1 cellular context compared by ENCODE assay signal in the genomic region with DNA sequence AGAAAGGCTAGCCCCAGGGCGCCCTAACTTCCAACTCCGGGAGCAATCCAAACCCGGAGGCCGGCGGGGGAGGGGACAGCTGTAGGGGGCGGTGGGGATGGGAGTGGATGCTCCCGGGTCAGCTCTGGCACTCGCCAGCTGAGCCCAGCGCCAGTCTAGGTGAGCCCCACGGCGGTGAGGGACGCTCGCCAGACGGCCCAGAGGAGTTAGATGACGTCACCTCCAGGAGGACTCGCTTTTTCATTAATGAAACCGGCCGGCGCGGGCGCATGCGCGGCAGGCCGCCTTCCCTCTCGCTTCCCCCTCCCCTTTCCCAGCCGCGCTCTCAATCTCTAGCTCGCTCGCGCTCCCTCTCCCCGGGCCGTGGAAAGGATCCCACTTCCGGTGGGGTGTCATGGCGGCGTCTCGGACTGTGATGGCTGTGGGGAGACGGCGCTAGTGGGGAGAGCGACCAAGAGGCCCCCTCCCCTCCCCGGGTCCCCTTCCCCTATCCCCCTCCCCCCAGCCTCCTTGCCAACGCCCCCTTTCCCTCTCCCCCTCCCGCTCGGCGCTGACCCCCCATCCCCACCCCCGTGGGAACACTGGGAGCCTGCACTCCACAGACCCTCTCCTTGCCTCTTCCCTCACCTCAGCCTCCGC.
TF ChIP-seq lines count a peak whose summit lies in the region.

A gene with protein sequence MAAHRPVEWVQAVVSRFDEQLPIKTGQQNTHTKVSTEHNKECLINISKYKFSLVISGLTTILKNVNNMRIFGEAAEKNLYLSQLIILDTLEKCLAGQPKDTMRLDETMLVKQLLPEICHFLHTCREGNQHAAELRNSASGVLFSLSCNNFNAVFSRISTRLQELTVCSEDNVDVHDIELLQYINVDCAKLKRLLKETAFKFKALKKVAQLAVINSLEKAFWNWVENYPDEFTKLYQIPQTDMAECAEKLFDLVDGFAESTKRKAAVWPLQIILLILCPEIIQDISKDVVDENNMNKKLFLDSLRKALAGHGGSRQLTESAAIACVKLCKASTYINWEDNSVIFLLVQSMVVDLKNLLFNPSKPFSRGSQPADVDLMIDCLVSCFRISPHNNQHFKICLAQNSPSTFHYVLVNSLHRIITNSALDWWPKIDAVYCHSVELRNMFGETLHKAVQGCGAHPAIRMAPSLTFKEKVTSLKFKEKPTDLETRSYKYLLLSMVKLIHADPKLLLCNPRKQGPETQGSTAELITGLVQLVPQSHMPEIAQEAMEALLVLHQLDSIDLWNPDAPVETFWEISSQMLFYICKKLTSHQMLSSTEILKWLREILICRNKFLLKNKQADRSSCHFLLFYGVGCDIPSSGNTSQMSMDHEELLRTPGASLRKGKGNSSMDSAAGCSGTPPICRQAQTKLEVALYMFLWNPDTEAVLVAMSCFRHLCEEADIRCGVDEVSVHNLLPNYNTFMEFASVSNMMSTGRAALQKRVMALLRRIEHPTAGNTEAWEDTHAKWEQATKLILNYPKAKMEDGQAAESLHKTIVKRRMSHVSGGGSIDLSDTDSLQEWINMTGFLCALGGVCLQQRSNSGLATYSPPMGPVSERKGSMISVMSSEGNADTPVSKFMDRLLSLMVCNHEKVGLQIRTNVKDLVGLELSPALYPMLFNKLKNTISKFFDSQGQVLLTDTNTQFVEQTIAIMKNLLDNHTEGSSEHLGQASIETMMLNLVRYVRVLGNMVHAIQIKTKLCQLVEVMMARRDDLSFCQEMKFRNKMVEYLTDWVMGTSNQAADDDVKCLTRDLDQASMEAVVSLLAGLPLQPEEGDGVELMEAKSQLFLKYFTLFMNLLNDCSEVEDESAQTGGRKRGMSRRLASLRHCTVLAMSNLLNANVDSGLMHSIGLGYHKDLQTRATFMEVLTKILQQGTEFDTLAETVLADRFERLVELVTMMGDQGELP (N-terminal part only) (plus strand): TSS at position 378 of the 639 bp plus-strand sequence. CDS start 333 bp downstream, outside the sequence.

TF ChIP-seq in HEK293, 187 proteins besides CTCF, POLR2A, EP300 and RAD21 (continued from another document and continues in another):
- TF ChIP-seq, protein P1, sequence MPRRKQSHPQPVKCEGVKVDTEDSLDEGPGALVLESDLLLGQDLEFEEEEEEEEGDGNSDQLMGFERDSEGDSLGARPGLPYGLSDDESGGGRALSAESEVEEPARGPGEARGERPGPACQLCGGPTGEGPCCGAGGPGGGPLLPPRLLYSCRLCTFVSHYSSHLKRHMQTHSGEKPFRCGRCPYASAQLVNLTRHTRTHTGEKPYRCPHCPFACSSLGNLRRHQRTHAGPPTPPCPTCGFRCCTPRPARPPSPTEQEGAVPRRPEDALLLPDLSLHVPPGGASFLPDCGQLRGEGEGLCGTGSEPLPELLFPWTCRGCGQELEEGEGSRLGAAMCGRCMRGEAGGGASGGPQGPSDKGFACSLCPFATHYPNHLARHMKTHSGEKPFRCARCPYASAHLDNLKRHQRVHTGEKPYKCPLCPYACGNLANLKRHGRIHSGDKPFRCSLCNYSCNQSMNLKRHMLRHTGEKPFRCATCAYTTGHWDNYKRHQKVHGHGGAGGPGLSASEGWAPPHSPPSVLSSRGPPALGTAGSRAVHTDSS (tag by site-specific recombination; IDR thresholded peaks at IDR 0.05) = no peak
- TF ChIP-seq ZNF146 (tag by site-specific recombination; IDR thresholded peaks at IDR 0.05) = no peak
- TF ChIP-seq SP2 (tag by site-specific recombination; IDR thresholded peaks at IDR 0.05) = peak; percentile 44
- TF ChIP-seq RBAK (tag by site-specific recombination; IDR thresholded peaks at IDR 0.05) = no peak
- no peak for TF ChIP-seq ZNF121 (tag by site-specific recombination; IDR thresholded peaks at IDR 0.05)
- TF ChIP-seq ZNF211 (tag by site-specific recombination; IDR thresholded peaks at IDR 0.05; ENCODE audit: low read depth) = no peak
- TF ChIP-seq, protein P2, sequence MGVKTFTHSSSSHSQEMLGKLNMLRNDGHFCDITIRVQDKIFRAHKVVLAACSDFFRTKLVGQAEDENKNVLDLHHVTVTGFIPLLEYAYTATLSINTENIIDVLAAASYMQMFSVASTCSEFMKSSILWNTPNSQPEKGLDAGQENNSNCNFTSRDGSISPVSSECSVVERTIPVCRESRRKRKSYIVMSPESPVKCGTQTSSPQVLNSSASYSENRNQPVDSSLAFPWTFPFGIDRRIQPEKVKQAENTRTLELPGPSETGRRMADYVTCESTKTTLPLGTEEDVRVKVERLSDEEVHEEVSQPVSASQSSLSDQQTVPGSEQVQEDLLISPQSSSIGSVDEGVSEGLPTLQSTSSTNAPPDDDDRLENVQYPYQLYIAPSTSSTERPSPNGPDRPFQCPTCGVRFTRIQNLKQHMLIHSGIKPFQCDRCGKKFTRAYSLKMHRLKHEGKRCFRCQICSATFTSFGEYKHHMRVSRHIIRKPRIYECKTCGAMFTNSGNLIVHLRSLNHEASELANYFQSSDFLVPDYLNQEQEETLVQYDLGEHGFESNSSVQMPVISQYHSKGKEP (tag by site-specific recombination; IDR thresholded peaks at IDR 0.05) = no peak
- no peak for TF ChIP-seq ZNF792 (tag by site-specific recombination; IDR thresholded peaks at IDR 0.05)
- TF ChIP-seq, protein P3, sequence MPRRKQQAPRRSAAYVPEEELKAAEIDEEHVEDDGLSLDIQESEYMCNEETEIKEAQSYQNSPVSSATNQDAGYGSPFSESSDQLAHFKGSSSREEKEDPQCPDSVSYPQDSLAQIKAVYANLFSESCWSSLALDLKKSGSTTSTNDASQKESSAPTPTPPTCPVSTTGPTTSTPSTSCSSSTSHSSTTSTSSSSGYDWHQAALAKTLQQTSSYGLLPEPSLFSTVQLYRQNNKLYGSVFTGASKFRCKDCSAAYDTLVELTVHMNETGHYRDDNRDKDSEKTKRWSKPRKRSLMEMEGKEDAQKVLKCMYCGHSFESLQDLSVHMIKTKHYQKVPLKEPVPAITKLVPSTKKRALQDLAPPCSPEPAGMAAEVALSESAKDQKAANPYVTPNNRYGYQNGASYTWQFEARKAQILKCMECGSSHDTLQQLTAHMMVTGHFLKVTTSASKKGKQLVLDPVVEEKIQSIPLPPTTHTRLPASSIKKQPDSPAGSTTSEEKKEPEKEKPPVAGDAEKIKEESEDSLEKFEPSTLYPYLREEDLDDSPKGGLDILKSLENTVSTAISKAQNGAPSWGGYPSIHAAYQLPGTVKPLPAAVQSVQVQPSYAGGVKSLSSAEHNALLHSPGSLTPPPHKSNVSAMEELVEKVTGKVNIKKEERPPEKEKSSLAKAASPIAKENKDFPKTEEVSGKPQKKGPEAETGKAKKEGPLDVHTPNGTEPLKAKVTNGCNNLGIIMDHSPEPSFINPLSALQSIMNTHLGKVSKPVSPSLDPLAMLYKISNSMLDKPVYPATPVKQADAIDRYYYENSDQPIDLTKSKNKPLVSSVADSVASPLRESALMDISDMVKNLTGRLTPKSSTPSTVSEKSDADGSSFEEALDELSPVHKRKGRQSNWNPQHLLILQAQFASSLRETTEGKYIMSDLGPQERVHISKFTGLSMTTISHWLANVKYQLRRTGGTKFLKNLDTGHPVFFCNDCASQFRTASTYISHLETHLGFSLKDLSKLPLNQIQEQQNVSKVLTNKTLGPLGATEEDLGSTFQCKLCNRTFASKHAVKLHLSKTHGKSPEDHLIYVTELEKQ (tag by site-specific recombination; IDR thresholded peaks at IDR 0.05; ENCODE audit: borderline replicate concordance) = peak; percentile 43; the same call in 1 of the 2 replicates
- no peak for TF ChIP-seq ZNF658 (tag by site-specific recombination; IDR thresholded peaks at IDR 0.05)
- TF ChIP-seq, protein P4, sequence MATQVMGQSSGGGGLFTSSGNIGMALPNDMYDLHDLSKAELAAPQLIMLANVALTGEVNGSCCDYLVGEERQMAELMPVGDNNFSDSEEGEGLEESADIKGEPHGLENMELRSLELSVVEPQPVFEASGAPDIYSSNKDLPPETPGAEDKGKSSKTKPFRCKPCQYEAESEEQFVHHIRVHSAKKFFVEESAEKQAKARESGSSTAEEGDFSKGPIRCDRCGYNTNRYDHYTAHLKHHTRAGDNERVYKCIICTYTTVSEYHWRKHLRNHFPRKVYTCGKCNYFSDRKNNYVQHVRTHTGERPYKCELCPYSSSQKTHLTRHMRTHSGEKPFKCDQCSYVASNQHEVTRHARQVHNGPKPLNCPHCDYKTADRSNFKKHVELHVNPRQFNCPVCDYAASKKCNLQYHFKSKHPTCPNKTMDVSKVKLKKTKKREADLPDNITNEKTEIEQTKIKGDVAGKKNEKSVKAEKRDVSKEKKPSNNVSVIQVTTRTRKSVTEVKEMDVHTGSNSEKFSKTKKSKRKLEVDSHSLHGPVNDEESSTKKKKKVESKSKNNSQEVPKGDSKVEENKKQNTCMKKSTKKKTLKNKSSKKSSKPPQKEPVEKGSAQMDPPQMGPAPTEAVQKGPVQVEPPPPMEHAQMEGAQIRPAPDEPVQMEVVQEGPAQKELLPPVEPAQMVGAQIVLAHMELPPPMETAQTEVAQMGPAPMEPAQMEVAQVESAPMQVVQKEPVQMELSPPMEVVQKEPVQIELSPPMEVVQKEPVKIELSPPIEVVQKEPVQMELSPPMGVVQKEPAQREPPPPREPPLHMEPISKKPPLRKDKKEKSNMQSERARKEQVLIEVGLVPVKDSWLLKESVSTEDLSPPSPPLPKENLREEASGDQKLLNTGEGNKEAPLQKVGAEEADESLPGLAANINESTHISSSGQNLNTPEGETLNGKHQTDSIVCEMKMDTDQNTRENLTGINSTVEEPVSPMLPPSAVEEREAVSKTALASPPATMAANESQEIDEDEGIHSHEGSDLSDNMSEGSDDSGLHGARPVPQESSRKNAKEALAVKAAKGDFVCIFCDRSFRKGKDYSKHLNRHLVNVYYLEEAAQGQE (tag by site-specific recombination; IDR thresholded peaks at IDR 0.05) = no peak; the same call in 1 of the 2 replicates
- no peak for TF ChIP-seq ZBTB1 (tag by site-specific recombination; IDR thresholded peaks at IDR 0.05)
- peak; percentile 93 for TF ChIP-seq ZBTB21 (tag by site-specific recombination; IDR thresholded peaks at IDR 0.05)
- TF ChIP-seq, protein P5, sequence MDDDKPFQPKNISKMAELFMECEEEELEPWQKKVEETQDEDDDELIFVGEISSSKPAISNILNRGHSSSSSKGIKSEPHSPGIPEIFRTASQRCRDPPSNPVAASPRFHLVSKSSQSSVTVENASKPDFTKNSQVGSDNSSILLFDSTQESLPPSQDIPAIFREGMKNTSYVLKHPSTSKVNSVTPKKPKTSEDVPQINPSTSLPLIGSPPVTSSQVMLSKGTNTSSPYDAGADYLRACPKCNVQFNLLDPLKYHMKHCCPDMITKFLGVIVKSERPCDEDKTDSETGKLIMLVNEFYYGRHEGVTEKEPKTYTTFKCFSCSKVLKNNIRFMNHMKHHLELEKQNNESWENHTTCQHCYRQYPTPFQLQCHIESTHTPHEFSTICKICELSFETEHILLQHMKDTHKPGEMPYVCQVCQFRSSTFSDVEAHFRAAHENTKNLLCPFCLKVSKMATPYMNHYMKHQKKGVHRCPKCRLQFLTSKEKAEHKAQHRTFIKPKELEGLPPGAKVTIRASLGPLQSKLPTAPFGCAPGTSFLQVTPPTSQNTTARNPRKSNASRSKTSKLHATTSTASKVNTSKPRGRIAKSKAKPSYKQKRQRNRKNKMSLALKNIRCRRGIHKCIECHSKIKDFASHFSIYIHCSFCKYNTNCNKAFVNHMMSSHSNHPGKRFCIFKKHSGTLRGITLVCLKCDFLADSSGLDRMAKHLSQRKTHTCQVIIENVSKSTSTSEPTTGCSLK (tag by site-specific recombination; IDR thresholded peaks at IDR 0.05) = no peak
- TF ChIP-seq KLF10 (tag by site-specific recombination; IDR thresholded peaks at IDR 0.05) = no peak
- TF ChIP-seq, protein P6, sequence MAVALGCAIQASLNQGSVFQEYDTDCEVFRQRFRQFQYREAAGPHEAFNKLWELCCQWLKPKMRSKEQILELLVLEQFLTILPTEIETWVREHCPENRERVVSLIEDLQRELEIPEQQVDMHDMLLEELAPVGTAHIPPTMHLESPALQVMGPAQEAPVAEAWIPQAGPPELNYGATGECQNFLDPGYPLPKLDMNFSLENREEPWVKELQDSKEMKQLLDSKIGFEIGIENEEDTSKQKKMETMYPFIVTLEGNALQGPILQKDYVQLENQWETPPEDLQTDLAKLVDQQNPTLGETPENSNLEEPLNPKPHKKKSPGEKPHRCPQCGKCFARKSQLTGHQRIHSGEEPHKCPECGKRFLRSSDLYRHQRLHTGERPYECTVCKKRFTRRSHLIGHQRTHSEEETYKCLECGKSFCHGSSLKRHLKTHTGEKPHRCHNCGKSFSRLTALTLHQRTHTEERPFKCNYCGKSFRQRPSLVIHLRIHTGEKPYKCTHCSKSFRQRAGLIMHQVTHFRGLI (tag by site-specific recombination; IDR thresholded peaks at IDR 0.05) = peak; percentile 62
- no peak for TF ChIP-seq ZNF777 (tag by site-specific recombination; IDR thresholded peaks at IDR 0.05; ENCODE audit: borderline replicate concordance)
- peak; percentile 72 for TF ChIP-seq ZNF324 (tag by site-specific recombination; IDR thresholded peaks at IDR 0.05)
- TF ChIP-seq ZNF76 (tag by site-specific recombination; IDR thresholded peaks at IDR 0.05; ENCODE audit: borderline replicate concordance, low read depth) = peak; percentile 58; the same call in 1 of the 2 replicates
- peak; percentile 42; the same call in 1 of the 2 replicates for TF ChIP-seq WT1 (tag by site-specific recombination; IDR thresholded peaks at IDR 0.05)
- TF ChIP-seq ZFP41 (tag by site-specific recombination; IDR thresholded peaks at IDR 0.05; ENCODE audit: borderline replicate concordance) = no peak
- TF ChIP-seq ZNF626 (tag by site-specific recombination; IDR thresholded peaks at IDR 0.05) = no peak
- peak; percentile 29; the same call in 1 of the 2 replicates for TF ChIP-seq KLF9 (tag by site-specific recombination; IDR thresholded peaks at IDR 0.05; ENCODE audit: low read depth)
- TF ChIP-seq ZNF530 (tag by site-specific recombination; IDR thresholded peaks at IDR 0.05; ENCODE audit: low read depth) = no peak
- TF ChIP-seq ZNF23 (tag by site-specific recombination; IDR thresholded peaks at IDR 0.05; ENCODE audit: borderline replicate concordance) = no peak
- no peak for TF ChIP-seq EGR2 (tag by site-specific recombination; IDR thresholded peaks at IDR 0.05; ENCODE audit: low read depth)
- no peak for TF ChIP-seq ZNF560 (tag by site-specific recombination; IDR thresholded peaks at IDR 0.05; ENCODE audit: borderline replicate concordance)
- TF ChIP-seq ZNF350 (tag by site-specific recombination; IDR thresholded peaks at IDR 0.05) = no peak
- peak; percentile 16; the same call in 1 of the 2 replicates for TF ChIP-seq GLIS2 (tag by site-specific recombination; IDR thresholded peaks at IDR 0.05)
- TF ChIP-seq SALL2 (tag by site-specific recombination; IDR thresholded peaks at IDR 0.05; ENCODE audit: borderline replicate concordance) = no peak
- TF ChIP-seq, protein P7, sequence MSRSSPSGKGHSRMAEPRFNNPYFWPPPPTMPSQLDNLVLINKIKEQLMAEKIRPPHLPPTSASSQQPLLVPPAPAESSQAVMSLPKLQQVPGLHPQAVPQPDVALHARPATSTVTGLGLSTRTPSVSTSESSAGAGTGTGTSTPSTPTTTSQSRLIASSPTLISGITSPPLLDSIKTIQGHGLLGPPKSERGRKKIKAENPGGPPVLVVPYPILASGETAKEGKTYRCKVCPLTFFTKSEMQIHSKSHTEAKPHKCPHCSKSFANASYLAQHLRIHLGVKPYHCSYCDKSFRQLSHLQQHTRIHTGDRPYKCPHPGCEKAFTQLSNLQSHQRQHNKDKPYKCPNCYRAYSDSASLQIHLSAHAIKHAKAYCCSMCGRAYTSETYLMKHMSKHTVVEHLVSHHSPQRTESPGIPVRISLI (tag by site-specific recombination; IDR thresholded peaks at IDR 0.05) = peak; percentile 52; the same call in 1 of the 2 replicates
